ENCODE assay signal across 1 cellular context in genomic region chr1:51284487-51284954, GRCh38.
TF ChIP-seq lines count a peak whose summit lies in the region.

No MANE protein-coding gene starts in this region.

TF ChIP-seq in K562, 482 proteins besides CTCF, POLR2A, EP300 and RAD21 (continued from another document):
- TF ChIP-seq, protein P1, sequence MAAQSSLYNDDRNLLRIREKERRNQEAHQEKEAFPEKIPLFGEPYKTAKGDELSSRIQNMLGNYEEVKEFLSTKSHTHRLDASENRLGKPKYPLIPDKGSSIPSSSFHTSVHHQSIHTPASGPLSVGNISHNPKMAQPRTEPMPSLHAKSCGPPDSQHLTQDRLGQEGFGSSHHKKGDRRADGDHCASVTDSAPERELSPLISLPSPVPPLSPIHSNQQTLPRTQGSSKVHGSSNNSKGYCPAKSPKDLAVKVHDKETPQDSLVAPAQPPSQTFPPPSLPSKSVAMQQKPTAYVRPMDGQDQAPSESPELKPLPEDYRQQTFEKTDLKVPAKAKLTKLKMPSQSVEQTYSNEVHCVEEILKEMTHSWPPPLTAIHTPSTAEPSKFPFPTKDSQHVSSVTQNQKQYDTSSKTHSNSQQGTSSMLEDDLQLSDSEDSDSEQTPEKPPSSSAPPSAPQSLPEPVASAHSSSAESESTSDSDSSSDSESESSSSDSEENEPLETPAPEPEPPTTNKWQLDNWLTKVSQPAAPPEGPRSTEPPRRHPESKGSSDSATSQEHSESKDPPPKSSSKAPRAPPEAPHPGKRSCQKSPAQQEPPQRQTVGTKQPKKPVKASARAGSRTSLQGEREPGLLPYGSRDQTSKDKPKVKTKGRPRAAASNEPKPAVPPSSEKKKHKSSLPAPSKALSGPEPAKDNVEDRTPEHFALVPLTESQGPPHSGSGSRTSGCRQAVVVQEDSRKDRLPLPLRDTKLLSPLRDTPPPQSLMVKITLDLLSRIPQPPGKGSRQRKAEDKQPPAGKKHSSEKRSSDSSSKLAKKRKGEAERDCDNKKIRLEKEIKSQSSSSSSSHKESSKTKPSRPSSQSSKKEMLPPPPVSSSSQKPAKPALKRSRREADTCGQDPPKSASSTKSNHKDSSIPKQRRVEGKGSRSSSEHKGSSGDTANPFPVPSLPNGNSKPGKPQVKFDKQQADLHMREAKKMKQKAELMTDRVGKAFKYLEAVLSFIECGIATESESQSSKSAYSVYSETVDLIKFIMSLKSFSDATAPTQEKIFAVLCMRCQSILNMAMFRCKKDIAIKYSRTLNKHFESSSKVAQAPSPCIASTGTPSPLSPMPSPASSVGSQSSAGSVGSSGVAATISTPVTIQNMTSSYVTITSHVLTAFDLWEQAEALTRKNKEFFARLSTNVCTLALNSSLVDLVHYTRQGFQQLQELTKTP (IDR thresholded peaks at IDR 0.05; ENCODE audit: low read depth in 1 of 2, partially characterized antibody in 2 of 2), result peak in 1 of 2 experiments; percentile 86
- no peak for TF ChIP-seq ATF2 (CRISPR knock-in tag; IDR thresholded peaks at IDR 0.05)
- TF ChIP-seq KDM4B (IDR thresholded peaks at IDR 0.05; ENCODE audit: borderline replicate concordance in 2 of 2, low read depth in 1 of 2), result no peak
